Comparison of ENCODE assay signal across 8 cellular contexts in the genomic region with DNA sequence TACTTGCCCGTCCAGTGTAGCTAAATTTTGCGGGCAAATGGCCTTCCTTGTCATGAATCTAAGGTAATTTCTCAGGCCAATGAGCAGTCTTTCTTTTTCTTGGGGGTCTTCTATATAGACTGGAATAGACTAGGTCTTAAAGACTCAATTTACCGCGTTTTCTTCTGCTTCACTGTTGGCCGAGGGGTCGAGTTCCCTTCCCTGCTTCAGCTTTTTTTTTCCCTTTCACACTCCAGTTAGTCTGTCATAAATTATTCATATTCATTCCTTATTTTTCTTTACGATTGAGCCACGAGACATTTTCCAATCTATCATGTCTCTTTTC. TPM values are rescaled to one million over a fixed set of nuclear protein-coding genes. Genes with fewer than 3 reads are reported as not detected.
DNase-seq lines count a peak whose midpoint lies in the region; ATAC-seq and TF ChIP-seq lines count a peak whose summit lies in the region.

No MANE protein-coding gene starts in this region.

- H3K4me3 ChIP-seq in Peyer's patch (peak overlapping the region; percentile 77 to 90 (median 87)), esophagus squamous epithelium (peak overlapping the region; percentile 92 to 100 (median 98)), rectal smooth muscle tissue (ENCODE audit: low read length) (peak overlapping the region; percentile 84)

- no peaks in the 10 kb centered on the region for H3K9me3 ChIP-seq in Peyer's patch
- H3K9me3 ChIP-seq in esophagus squamous epithelium = no peaks in the 10 kb centered on the region

- peak overlapping the region; percentile 59 to 74 (median 66) for H3K27ac ChIP-seq in Peyer's patch
- H3K27ac ChIP-seq in esophagus squamous epithelium = peak overlapping the region in 3 of 4 donors; percentile 71 to 85 (median 84)
- H3K27ac ChIP-seq in rectal smooth muscle tissue (ENCODE audit: low read depth, low read length) = peak overlapping the region; percentile 16

- ATAC-seq in GM18907 (IDR thresholded peaks at IDR 0.05; ENCODE audit: unreplicated experiment) = peak; percentile 2

- no peak for TF ChIP-seq POLR2A in Peyer's patch (IDR thresholded peaks at IDR 0.05)
- TF ChIP-seq POLR2A in esophagus squamous epithelium (IDR thresholded peaks at IDR 0.05) = no peak

- H3K9ac ChIP-seq in rectal smooth muscle tissue (ENCODE audit: low read length) = peak overlapping the region; percentile 34

- no peak for DNase-seq in Peyer's patch
- no peak for DNase-seq in esophagus squamous epithelium (lab: John Stamatoyannopoulos, UW)
- no peak for DNase-seq in SIG-M5 treated with dmso at 0.1 percent for 504 hours (lab: John Stamatoyannopoulos, UW; ENCODE audit: unreplicated experiment)
- DNase-seq in DMS53 (lab: John Stamatoyannopoulos, UW) = no peak
- no peak for DNase-seq in foreskin melanocyte
- DNase-seq in NCI-H2196 treated with DMSO at 0.1 percent for 48 hours (lab: John Stamatoyannopoulos, UW; ENCODE audit: unreplicated experiment) = no peak

- H3K27me3 ChIP-seq in Peyer's patch = no peaks in the 10 kb centered on the region
- H3K27me3 ChIP-seq in esophagus squamous epithelium = peaks cover 0 to 23% (median 0%) of the 10 kb centered on the region in 4 donors
- no peaks in the 10 kb centered on the region for H3K27me3 ChIP-seq in rectal smooth muscle tissue (ENCODE audit: control insufficient read depth, insufficient read depth, low read length)

- intact Hi-C loops in esophagus squamous epithelium (cut with DNase I) = no loop called here

- H3K36me3 ChIP-seq in Peyer's patch (no peaks in the 10 kb centered on the region), esophagus squamous epithelium (peaks cover 0 to 19% (median 0%) of the 10 kb centered on the region in 3 donors), rectal smooth muscle tissue (ENCODE audit: control insufficient read depth, insufficient read depth, low read length) (no peaks in the 10 kb centered on the region)

- TF ChIP-seq CTCF in Peyer's patch (IDR thresholded peaks at IDR 0.05) = no peak
- no peak for TF ChIP-seq CTCF in esophagus squamous epithelium (IDR thresholded peaks at IDR 0.05)

- WGBS in esophagus squamous epithelium, 2 donors = 0 to 1% methylated on average over 8 of the region's 8 CpGs

- H3K4me1 ChIP-seq in Peyer's patch (peaks cover 0 to 18% (median 4%) of the 10 kb centered on the region in 4 donors), esophagus squamous epithelium (peaks cover 0 to 37% (median 8%) of the 10 kb centered on the region in 3 donors), rectal smooth muscle tissue (ENCODE audit: control insufficient read depth, insufficient read depth, low read length) (peaks cover 5% of the 10 kb centered on the region)

RNA-seq across cellular contexts. Expression of gene ALG11, which starts 0.3 kb away (rescaled TPM):
- total RNA-seq in Peyer's patch (10 to 100 TPM; 18.6 to 23.1 (median 21.6) TPM), esophagus squamous epithelium (10 to 100 TPM; 10.7 to 21.2 (median 14.4) TPM)

RNA-seq across cellular contexts. Expression of gene ATP7B, which starts 1.2 kb away (rescaled TPM):
- 10 to 100 TPM in 3 of 4 donors, 1 to 10 TPM in 1; 5.0 to 40.2 (median 33.0) TPM for total RNA-seq in Peyer's patch
- total RNA-seq in esophagus squamous epithelium = 1 to 10 TPM in 3 of 4 donors, under 1 TPM in 1; 0.99 to 3.6 (median 2.6) TPM

RNA-seq across cellular contexts. Expression of gene UTP14C, which starts 12.0 kb away (rescaled TPM):
- total RNA-seq in Peyer's patch (10 to 100 TPM; 17.2 to 20.1 (median 18.6) TPM), esophagus squamous epithelium (10 to 100 TPM in 1 of 4 donors, 1 to 10 TPM in 3; 6.3 to 11.8 (median 8.5) TPM)

Comparison
In these comparisons a context has a peak if more than half of its experiments do, and no peak if none do; other contexts are left out.
1. H3K27ac ChIP-seq: peak in every context shown above with its lines; median percentile 84 in esophagus squamous epithelium; 66 in Peyer's patch; 16 in rectal smooth muscle tissue.